In genomic region chr17:59337741-59338299, GRCh38 we compare ENCODE assay signal across 19 cellular contexts.
"Had no signal": no experiment of that assay in that cellular context is flagged by ENCODE, and none has a peak within 500 bp of the region (broad histone marks: within the 10 kb centered on the region; RNA-seq: fewer than 3 reads in every experiment).

No MANE protein-coding gene starts in this region.

- ATAC-seq: activated CD4-positive, alpha-beta T cell treated with anti-CD3 and anti-CD28 coated beads for 36 hours; activated T-cell treated with anti-CD3 and anti-CD28 coated beads, Interleukin-2, amount 50 U/mL, for 72 hours; T-helper 17 cell had no signal

- H3K36me3 Mint-ChIP-seq: activated CD4-positive, alpha-beta memory T cell treated with anti-CD3 and anti-CD28 coated beads for 36 hours; activated naive CD8-positive, alpha-beta T cell treated with anti-CD3 and anti-CD28 coated beads for 36 hours had no signal

- H3K36me3 ChIP-seq: suprapubic skin, WERI-Rb-1 had no signal

- H3K4me3 ChIP-seq: suprapubic skin had no signal

- H3K4me3 Mint-ChIP-seq: activated CD4-positive, alpha-beta memory T cell treated with anti-CD3 and anti-CD28 coated beads for 36 hours; activated CD4-positive, alpha-beta T cell treated with anti-CD3 and anti-CD28 coated beads for 36 hours; activated naive CD8-positive, alpha-beta T cell treated with anti-CD3 and anti-CD28 coated beads for 36 hours; activated T-cell treated with anti-CD3 and anti-CD28 coated beads, Interleukin-2, amount 50 U/mL, for 72 hours; T-helper 17 cell had no signal

- H3K27me3 Mint-ChIP-seq: activated CD4-positive, alpha-beta memory T cell treated with anti-CD3 and anti-CD28 coated beads for 36 hours; activated CD4-positive, alpha-beta T cell treated with anti-CD3 and anti-CD28 coated beads for 36 hours; activated naive CD8-positive, alpha-beta T cell treated with anti-CD3 and anti-CD28 coated beads for 36 hours; T-helper 17 cell had no signal

- DNase-seq: activated CD4-positive, alpha-beta memory T cell treated with anti-CD3 and anti-CD28 coated beads for 36 hours; activated CD4-positive, alpha-beta T cell treated with anti-CD3 and anti-CD28 coated beads for 36 hours; activated CD8-positive, alpha-beta memory T cell treated with anti-CD3 and anti-CD28 coated beads, Interleukin-2, amount 50 U/mL, for 4 hours; activated gamma-delta T cell treated with Interleukin-2 at 50 U/mL for 16 hours; activated naive CD8-positive, alpha-beta T cell treated with anti-CD3 and anti-CD28 coated beads for 36 hours; activated T-cell treated with anti-CD3 and anti-CD28 coated beads, Interleukin-2, amount 50 U/mL, for 72 hours; anterior cingulate cortex; erythroblast; hippocampal formation; kidney; small intestine; stimulated activated CD4-positive, alpha-beta T cell treated with anti-CD3 and anti-CD28 coated beads, Interleukin-4, amount 100 ng/mL, for 4 hours; stimulated activated CD8-positive, alpha-beta memory T cell treated with anti-CD3 and anti-CD28 coated beads, Interleukin-4, amount 100 ng/mL, for 48 hours; stimulated activated naive CD4-positive, alpha-beta T cell treated with Interleukin-2 at 50 U/mL for 16 hours; T-helper 17 cell; trophoblast cell; WERI-Rb-1 had no signal

- H2AFZ ChIP-seq: parathyroid adenoma had no signal

- H3K27me3 ChIP-seq: suprapubic skin had no signal

- H3K9me3 ChIP-seq: suprapubic skin had no signal

- H3K27ac ChIP-seq: parathyroid adenoma, suprapubic skin, WERI-Rb-1 had no signal

- H3K27ac Mint-ChIP-seq: activated CD4-positive, alpha-beta memory T cell treated with anti-CD3 and anti-CD28 coated beads for 36 hours; activated CD4-positive, alpha-beta T cell treated with anti-CD3 and anti-CD28 coated beads for 36 hours; activated naive CD8-positive, alpha-beta T cell treated with anti-CD3 and anti-CD28 coated beads for 36 hours; activated T-cell treated with anti-CD3 and anti-CD28 coated beads, Interleukin-2, amount 50 U/mL, for 72 hours; T-helper 17 cell had no signal

- H3K9me3 Mint-ChIP-seq: activated CD4-positive, alpha-beta memory T cell treated with anti-CD3 and anti-CD28 coated beads for 36 hours; activated naive CD8-positive, alpha-beta T cell treated with anti-CD3 and anti-CD28 coated beads for 36 hours; activated T-cell treated with anti-CD3 and anti-CD28 coated beads, Interleukin-2, amount 50 U/mL, for 72 hours had no signal
